ENCODE assay signal across 16 cellular contexts in genomic region chr10:32161586-32161985, GRCh38.
DNase-seq lines count a peak whose midpoint lies in the region; ATAC-seq and TF ChIP-seq lines count a peak whose summit lies in the region.
"Had no signal": no experiment of that assay in that cellular context is flagged by ENCODE, and none has a peak within 500 bp of the region (broad histone marks: within the 10 kb centered on the region; RNA-seq: fewer than 3 reads in every experiment).

No MANE protein-coding gene starts in this region.

- 89 to 96% (median 93%) methylated on average over 8 of the region's 8 CpGs for WGBS in spleen, 5 donors

- no peak overlapping the region for H3K27ac Mint-ChIP-seq in activated CD4-positive, alpha-beta T cell treated with anti-CD3 and anti-CD28 coated beads, Interleukin-2, amount 10 ng/mL, durations not matched to agents 7 days and 5 days
- H3K27ac Mint-ChIP-seq: CD4-positive, CD25-positive, alpha-beta regulatory T cell had no signal

- DNase-seq in Ammon's horn (ENCODE audit: low spot score) (peak; percentile 28), cardiac septum (ENCODE audit: low spot score) (peak; percentile 75), left ventricle myocardium superior (peak; percentile 46), spleen (peak; percentile 45), SKM-1 treated with dmso at 0.1 percent for 144 hours (lab: John Stamatoyannopoulos, UW; ENCODE audit: unreplicated experiment) (no peak)
- DNase-seq in activated CD4-positive, alpha-beta T cell treated with anti-CD3 and anti-CD28 coated beads, Interleukin-2, amount 10 ng/mL, durations not matched to agents 7 days and 5 days: no peak
- DNase-seq: 8988T; AML-193; CD4-positive, CD25-positive, alpha-beta regulatory T cell; DMS53; GF-D8; GM23248 had no signal

- no peaks in the 10 kb centered on the region for H3K9me3 ChIP-seq in spleen
- H3K9me3 ChIP-seq: BLaER1 treated with 17β-estradiol and CSF1 and Interleukin-3, amounts not matched to agents 10 nM and 100 nM had no signal

- H3K4me3 ChIP-seq in spleen: no peak overlapping the region
- H3K4me3 ChIP-seq: BLaER1 treated with 17β-estradiol and CSF1 and Interleukin-3, amounts not matched to agents 10 nM and 100 nM; GM23248 had no signal

- peaks cover 2% of the 10 kb centered on the region for H3K27me3 Mint-ChIP-seq in activated CD4-positive, alpha-beta T cell treated with anti-CD3 and anti-CD28 coated beads, Interleukin-2, amount 10 ng/mL, durations not matched to agents 7 days and 5 days

- POLR2A ChIA-PET in activated CD4-positive, alpha-beta T cell treated with anti-CD3 and anti-CD28 coated beads, Interleukin-2, amount 10 ng/mL, durations not matched to agents 7 days and 5 days (lab: Charles Lee): no interaction called here

- H3K27ac ChIP-seq in spleen: no peak overlapping the region
- H3K27ac ChIP-seq: BLaER1 treated with 17β-estradiol and CSF1 and Interleukin-3, amounts not matched to agents 10 nM and 100 nM; GM23248; HL-60 had no signal

- no peaks in the 10 kb centered on the region for H3K36me3 Mint-ChIP-seq in activated CD4-positive, alpha-beta T cell treated with anti-CD3 and anti-CD28 coated beads, Interleukin-2, amount 10 ng/mL, durations not matched to agents 7 days and 5 days (ENCODE audit: low read depth)
- H3K36me3 Mint-ChIP-seq: CD4-positive, CD25-positive, alpha-beta regulatory T cell had no signal

- H3K36me3 ChIP-seq in spleen: no peaks in the 10 kb centered on the region
- H3K36me3 ChIP-seq: BLaER1 treated with 17β-estradiol and CSF1 and Interleukin-3, amounts not matched to agents 10 nM and 100 nM had no signal

- CTCF ChIA-PET in activated CD4-positive, alpha-beta T cell treated with anti-CD3 and anti-CD28 coated beads, Interleukin-2, amount 10 ng/mL, durations not matched to agents 7 days and 5 days (lab: Charles Lee): interaction anchor here (1.8 kb wide), 1 partner anchor 17 kb away, joined by 4 read pairs; no protein-coding TSS in a partner anchor

- no peak overlapping the region for H3K4me3 Mint-ChIP-seq in activated CD4-positive, alpha-beta T cell treated with anti-CD3 and anti-CD28 coated beads, Interleukin-2, amount 10 ng/mL, durations not matched to agents 7 days and 5 days
- H3K4me3 Mint-ChIP-seq: CD4-positive, CD25-positive, alpha-beta regulatory T cell had no signal

- no peak for TF ChIP-seq CTCF in spleen (IDR thresholded peaks at IDR 0.05 in 8 of 11, conservative IDR thresholded peaks at IDR 0.05 in 3 of 11)

- no peaks in the 10 kb centered on the region for H3K9me3 Mint-ChIP-seq in activated CD4-positive, alpha-beta T cell treated with anti-CD3 and anti-CD28 coated beads, Interleukin-2, amount 10 ng/mL, durations not matched to agents 7 days and 5 days
- H3K9me3 Mint-ChIP-seq: CD4-positive, CD25-positive, alpha-beta regulatory T cell had no signal

- ATAC-seq in left ventricle myocardium superior: peak; percentile 88
- ATAC-seq in GM21447 (IDR thresholded peaks at IDR 0.05; ENCODE audit: unreplicated experiment): no peak
- ATAC-seq: HCT116 had no signal

- no peak for TF ChIP-seq POLR2A in spleen (IDR thresholded peaks at IDR 0.05)

- intact Hi-C loops in cardiac septum (cut with DNase I) (no loop called here), left ventricle myocardium superior (cut with micrococcal nuclease) (no loop called here), spleen (cut with DNase I; ENCODE audit: low total_unique reads) (no loop called here)

- H3K4me1 ChIP-seq in spleen: no peaks in the 10 kb centered on the region
- H3K4me1 ChIP-seq: BLaER1 treated with 17β-estradiol and CSF1 and Interleukin-3, amounts not matched to agents 10 nM and 100 nM had no signal

- no peaks in the 10 kb centered on the region for H3K4me1 Mint-ChIP-seq in activated CD4-positive, alpha-beta T cell treated with anti-CD3 and anti-CD28 coated beads, Interleukin-2, amount 10 ng/mL, durations not matched to agents 7 days and 5 days
- H3K4me1 Mint-ChIP-seq: CD4-positive, CD25-positive, alpha-beta regulatory T cell had no signal

- H3K27me3 ChIP-seq in spleen (replicated peaks in 1 of 7): no peaks in the 10 kb centered on the region
- H3K27me3 ChIP-seq: BLaER1 treated with 17β-estradiol and CSF1 and Interleukin-3, amounts not matched to agents 10 nM and 100 nM had no signal

Comparison
In these comparisons a context has a peak if more than half of its experiments do, and no peak if none do; other contexts are left out.
1. DNase-seq: peak in Ammon's horn (single experiment), cardiac septum (single experiment), left ventricle myocardium superior (single experiment) and spleen (single experiment); none in SKM-1 treated with dmso at 0.1 percent for 144 hours (single experiment) and activated CD4-positive, alpha-beta T cell treated with anti-CD3 and anti-CD28 coated beads, Interleukin-2, amount 10 ng/mL, durations not matched to agents 7 days and 5 days (single experiment).